Comparison of ENCODE assay signal across 30 cellular contexts in the genomic region with DNA sequence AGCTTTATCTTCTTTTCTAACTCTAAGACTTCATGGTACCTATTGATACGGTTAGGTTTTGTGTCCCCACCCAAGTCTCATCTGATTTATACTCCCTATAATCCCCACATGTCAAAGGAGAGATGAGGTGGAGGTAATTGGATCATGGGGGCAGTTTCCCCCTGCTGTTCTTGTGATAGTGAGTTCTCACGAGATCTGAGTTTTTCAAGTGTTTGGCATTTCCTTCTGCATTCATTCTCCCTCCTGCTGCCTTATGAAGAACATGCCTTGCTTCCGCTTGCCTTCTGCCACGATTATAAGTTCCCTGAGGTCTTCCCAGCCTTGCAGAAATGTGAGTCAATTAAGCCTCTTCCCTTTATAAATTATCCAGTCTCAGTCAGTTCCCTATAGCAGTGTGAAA. TPM values are rescaled to one million over a fixed set of nuclear protein-coding genes. Genes with fewer than 3 reads are reported as not detected.
"Had no signal": no experiment of that assay in that cellular context is flagged by ENCODE, and none has a peak within 500 bp of the region (broad histone marks: within the 10 kb centered on the region; RNA-seq: fewer than 3 reads in every experiment).

No MANE protein-coding gene starts in this region.

- H3K36me3 ChIP-seq: ascending aorta, breast epithelium, cardiac muscle cell, colonic mucosa, esophagus squamous epithelium, gastroesophageal sphincter, heart right ventricle had no signal

- H3K4me3 Mint-ChIP-seq: activated CD8-positive, alpha-beta T cell treated with anti-CD3 and anti-CD28 coated beads for 36 hours; activated naive CD4-positive, alpha-beta T cell treated with anti-CD3 and anti-CD28 coated beads for 36 hours; activated naive CD4-positive, alpha-beta T cell treated with anti-CD3 and anti-CD28 coated beads, Interleukin-2, amount 50 U/mL, for 24 hours; activated naive CD8-positive, alpha-beta T cell treated with anti-CD3 and anti-CD28 coated beads for 36 hours; activated T-cell treated with anti-CD3 and anti-CD28 coated beads, Interleukin-2, amount 50 U/mL, for 4 hours; activated T-helper 17 cell treated with anti-CD3 and anti-CD28 coated beads, Interleukin-2, amount 50 U/mL, for 72 hours; brain; WTC11 had no signal

- H3K4me1 Mint-ChIP-seq: activated naive CD4-positive, alpha-beta T cell treated with anti-CD3 and anti-CD28 coated beads, Interleukin-2, amount 50 U/mL, for 24 hours; activated naive CD8-positive, alpha-beta T cell treated with anti-CD3 and anti-CD28 coated beads for 36 hours had no signal

- ATAC-seq: activated CD8-positive, alpha-beta T cell treated with anti-CD3 and anti-CD28 coated beads for 36 hours; activated T-cell treated with anti-CD3 and anti-CD28 coated beads, Interleukin-2, amount 50 U/mL, for 4 hours; activated T-helper 17 cell treated with anti-CD3 and anti-CD28 coated beads, Interleukin-2, amount 50 U/mL, for 72 hours; gastroesophageal sphincter; heart right ventricle; WTC11 had no signal

- H3K4me3 ChIP-seq: ascending aorta, breast epithelium, cardiac muscle cell, colonic mucosa, esophagus squamous epithelium, gastroesophageal sphincter, heart right ventricle had no signal

- H3K36me3 Mint-ChIP-seq: activated naive CD4-positive, alpha-beta T cell treated with anti-CD3 and anti-CD28 coated beads, Interleukin-2, amount 50 U/mL, for 24 hours; activated naive CD8-positive, alpha-beta T cell treated with anti-CD3 and anti-CD28 coated beads for 36 hours; brain had no signal

- H3K27ac Mint-ChIP-seq: activated CD8-positive, alpha-beta T cell treated with anti-CD3 and anti-CD28 coated beads for 36 hours; activated naive CD4-positive, alpha-beta T cell treated with anti-CD3 and anti-CD28 coated beads for 36 hours; activated naive CD4-positive, alpha-beta T cell treated with anti-CD3 and anti-CD28 coated beads, Interleukin-2, amount 50 U/mL, for 24 hours; activated naive CD8-positive, alpha-beta T cell treated with anti-CD3 and anti-CD28 coated beads for 36 hours; activated T-helper 17 cell treated with anti-CD3 and anti-CD28 coated beads, Interleukin-2, amount 50 U/mL, for 72 hours; brain; WTC11 had no signal

- DNase-seq: activated CD4-positive, alpha-beta T cell treated with anti-CD3 and anti-CD28 coated beads for 1 hour; activated CD4-positive, alpha-beta T cell treated with anti-CD3 and anti-CD28 coated beads for 4 hours; activated CD4-positive, alpha-beta T cell treated with anti-CD3 and anti-CD28 coated beads, Interleukin-2, amount 50 U/mL, for 1 hour; activated CD4-positive, alpha-beta T cell treated with anti-CD3 and anti-CD28 coated beads, Interleukin-2, amount 50 U/mL, for 48 hours; activated CD8-positive, alpha-beta memory T cell treated with anti-CD3 and anti-CD28 coated beads for 24 hours; activated CD8-positive, alpha-beta T cell treated with anti-CD3 and anti-CD28 coated beads for 36 hours; activated effector memory CD4-positive, alpha-beta T cell treated with anti-CD3 and anti-CD28 coated beads, Interleukin-2, amount 50 U/mL, for 16 hours; activated naive CD4-positive, alpha-beta T cell treated with anti-CD3 and anti-CD28 coated beads for 36 hours; activated naive CD8-positive, alpha-beta T cell treated with anti-CD3 and anti-CD28 coated beads for 36 hours; activated T-cell treated with anti-CD3 and anti-CD28 coated beads, Interleukin-2, amount 50 U/mL, for 4 hours; central memory CD4-positive, alpha-beta T cell; cerebellar nuclear complex; colonic mucosa; effector CD8-positive, alpha-beta T cell; esophagus squamous epithelium; foreskin melanocyte; heart right ventricle; T-helper 2 cell had no signal

- H3K27ac ChIP-seq: ascending aorta, breast epithelium, cardiac muscle cell, colonic mucosa, epithelial cell of prostate, esophagus squamous epithelium, gastroesophageal sphincter, heart right ventricle, VCaP had no signal

- H3K4me1 ChIP-seq: ascending aorta, breast epithelium, colonic mucosa had no signal

- H3K27me3 ChIP-seq: ascending aorta had no signal

- H3K9me3 ChIP-seq: ascending aorta, breast epithelium, colonic mucosa, esophagus squamous epithelium, gastroesophageal sphincter had no signal

RNA-seq across cellular contexts. Expression of a gene that starts 5.1 kb away (rescaled TPM):
- total RNA-seq: activated CD8-positive, alpha-beta T cell treated with anti-CD3 and anti-CD28 coated beads for 36 hours; activated naive CD4-positive, alpha-beta T cell treated with anti-CD3 and anti-CD28 coated beads for 36 hours; activated naive CD8-positive, alpha-beta T cell treated with anti-CD3 and anti-CD28 coated beads for 36 hours; activated T-helper 17 cell treated with anti-CD3 and anti-CD28 coated beads, Interleukin-2, amount 50 U/mL, for 72 hours; dermis microvascular lymphatic vessel endothelial cell; T-helper 1 cell treated with Interleukin-12 subunit alpha and Interleukin-12 subunit beta and Interleukin-4 antibody, amounts not matched to agents 30 ng/mL and 1 ng/mL, for 36 hours had no signal
